Comparison of ENCODE assay signal across 20 cellular contexts in genomic region chr15:85036716-85037115, GRCh38. TPM values are rescaled to one million over a fixed set of nuclear protein-coding genes. Genes with fewer than 3 reads are reported as not detected.
DNase-seq lines count a peak whose midpoint lies in the region; FAIRE-seq and TF ChIP-seq lines count a peak whose summit lies in the region.
"Had no signal": no experiment of that assay in that cellular context is flagged by ENCODE, and none has a peak within 500 bp of the region (broad histone marks: within the 10 kb centered on the region; RNA-seq: fewer than 3 reads in every experiment).

No MANE protein-coding gene starts in this region.

- H3K4me3 Mint-ChIP-seq in activated naive CD8-positive, alpha-beta T cell treated with anti-CD3 and anti-CD28 coated beads for 36 hours, result no peak overlapping the region
- H3K4me3 Mint-ChIP-seq: activated CD4-positive, alpha-beta memory T cell treated with anti-CD3 and anti-CD28 coated beads for 36 hours; activated T-helper 1 cell treated with anti-CD3 and anti-CD28 coated beads, Interleukin-12 subunit alpha, Interleukin-12 subunit beta, Interleukin-2, Interleukin-4 antibody, amounts not matched to agents 30 ng/mL and 10 ng/mL and 1 ng/mL, durations not matched to agents 14 hours and 24 hours and 36 hours; naive thymus-derived CD8-positive, alpha-beta T cell had no signal

- H3K9me3 Mint-ChIP-seq in activated naive CD8-positive, alpha-beta T cell treated with anti-CD3 and anti-CD28 coated beads for 36 hours, result no peaks in the 10 kb centered on the region
- H3K9me3 Mint-ChIP-seq: activated CD4-positive, alpha-beta memory T cell treated with anti-CD3 and anti-CD28 coated beads for 36 hours; activated T-helper 1 cell treated with anti-CD3 and anti-CD28 coated beads, Interleukin-12 subunit alpha, Interleukin-12 subunit beta, Interleukin-2, Interleukin-4 antibody, amounts not matched to agents 30 ng/mL and 10 ng/mL and 1 ng/mL, durations not matched to agents 14 hours and 24 hours and 36 hours; naive thymus-derived CD8-positive, alpha-beta T cell had no signal

- WGBS in mesenchymal stem cell, result 85% methylated on average over 2 of the region's 3 CpGs
- 72 to 83% methylated on average over 3 of the region's 3 CpGs for WGBS in sigmoid colon, 2 donors

- peak overlapping the region; percentile 43 for H3K27ac Mint-ChIP-seq in activated naive CD8-positive, alpha-beta T cell treated with anti-CD3 and anti-CD28 coated beads for 36 hours
- H3K27ac Mint-ChIP-seq: activated CD4-positive, alpha-beta memory T cell treated with anti-CD3 and anti-CD28 coated beads for 36 hours; activated T-helper 1 cell treated with anti-CD3 and anti-CD28 coated beads, Interleukin-12 subunit alpha, Interleukin-12 subunit beta, Interleukin-2, Interleukin-4 antibody, amounts not matched to agents 30 ng/mL and 10 ng/mL and 1 ng/mL, durations not matched to agents 14 hours and 24 hours and 36 hours had no signal

- no peak overlapping the region for H3K23ac ChIP-seq in mesenchymal stem cell (ENCODE audit: low read length in 2 of 2)

- peak; percentile 49 for FAIRE-seq in GM19239 (lab: Jason Lieb, UNC)
- FAIRE-seq in urothelium cell line (lab: Jason Lieb, UNC), result no peak
- FAIRE-seq: astrocyte, TTC549 had no signal

- no peak overlapping the region for H3K4me3 ChIP-seq in BLaER1 treated with 17β-estradiol and CSF1 and Interleukin-3, amounts not matched to agents 10 nM and 100 nM
- H3K4me3 ChIP-seq in mesenchymal stem cell (ENCODE audit: insufficient read depth in 1 of 2, low read depth in 1 of 2, low read length in 2 of 2) (no peak overlapping the region), sigmoid colon (no peak overlapping the region)
- H3K4me3 ChIP-seq: GM23248, SJSA1 had no signal

- no peak for TF ChIP-seq POLR2A in sigmoid colon (IDR thresholded peaks at IDR 0.05)

- no peak overlapping the region for H3K14ac ChIP-seq in mesenchymal stem cell (ENCODE audit: low read length in 2 of 2)

- H3K27me3 ChIP-seq in BLaER1 treated with 17β-estradiol and CSF1 and Interleukin-3, amounts not matched to agents 10 nM and 100 nM, result no peaks in the 10 kb centered on the region
- no peaks in the 10 kb centered on the region for H3K27me3 ChIP-seq in mesenchymal stem cell (ENCODE audit: control insufficient read depth in 1 of 2, insufficient read depth in 1 of 2, low read length in 2 of 2)
- H3K27me3 ChIP-seq in sigmoid colon, result no peaks in the 10 kb centered on the region
- H3K27me3 ChIP-seq: SJSA1 had no signal

- peak overlapping the region; percentile 16 to 63 (median 42); a peak in 21 of 22 replicates for H3K4me2 ChIP-seq in BLaER1 treated with 17β-estradiol and CSF1 and Interleukin-3, amounts not matched to agents 10 nM and 100 nM
- H3K4me2 ChIP-seq in mesenchymal stem cell (ENCODE audit: low read length, poor library complexity, severe bottlenecking), result no peak overlapping the region

- no peak overlapping the region for H3K18ac ChIP-seq in mesenchymal stem cell (ENCODE audit: low read depth in 1 of 2, low read length in 2 of 2)

- H2BK12ac ChIP-seq in mesenchymal stem cell (ENCODE audit: low read length in 2 of 2), result no peak overlapping the region

- H4K20me1 ChIP-seq in BLaER1 treated with 17β-estradiol and CSF1 and Interleukin-3, amounts not matched to agents 10 nM and 100 nM, result peaks cover 0 to 19% (median 0%) of the 10 kb centered on the region in 11 experiments; a peak in 5 of 22 replicates

- H2AK5ac ChIP-seq in mesenchymal stem cell (ENCODE audit: low read length, severe bottlenecking), result no peak overlapping the region

- H3K9me3 ChIP-seq in BLaER1 treated with 17β-estradiol and CSF1 and Interleukin-3, amounts not matched to agents 10 nM and 100 nM (replicated peaks in 1 of 11), result no peaks in the 10 kb centered on the region
- H3K9me3 ChIP-seq in mesenchymal stem cell (ENCODE audit: control insufficient read depth, low read length), result no peaks in the 10 kb centered on the region
- H3K9me3 ChIP-seq in sigmoid colon, result no peaks in the 10 kb centered on the region
- H3K9me3 ChIP-seq: SJSA1 had no signal

- H3K27me3 Mint-ChIP-seq in activated naive CD8-positive, alpha-beta T cell treated with anti-CD3 and anti-CD28 coated beads for 36 hours, result no peaks in the 10 kb centered on the region
- H3K27me3 Mint-ChIP-seq: activated CD4-positive, alpha-beta memory T cell treated with anti-CD3 and anti-CD28 coated beads for 36 hours; naive thymus-derived CD8-positive, alpha-beta T cell had no signal

- DNase-seq in GM19239 (ENCODE audit: insufficient read length, low spot score) (no peak), mesenchymal stem cell (peak; percentile 24), DMS79 (lab: John Stamatoyannopoulos, UW) (no peak), urothelium cell line (ENCODE audit: low spot score) (no peak), sigmoid colon (no peak)
- DNase-seq in activated naive CD8-positive, alpha-beta T cell treated with anti-CD3 and anti-CD28 coated beads for 36 hours, result no peak
- DNase-seq: activated CD4-positive, alpha-beta memory T cell treated with anti-CD3 and anti-CD28 coated beads for 36 hours; dermis blood vessel endothelial cell; GM23248; Kasumi-1; kidney glomerular epithelial cell; naive thymus-derived CD8-positive, alpha-beta T cell; NCI-H446; stimulated activated CD4-positive, alpha-beta T cell treated with anti-CD3 and anti-CD28 coated beads, Interleukin-12 subunit alpha, Interleukin-12 subunit beta, amount 100 ng/mL, for 4 hours; stimulated activated naive CD8-positive, alpha-beta T cell treated with anti-CD3 and anti-CD28 coated beads, Interleukin-15, Interleukin-2, amounts not matched to agents 100 U/mL and 50 U/mL, for 24 hours had no signal

- TF ChIP-seq EP300 in sigmoid colon (IDR thresholded peaks at IDR 0.05), result no peak

- no peak overlapping the region for H2BK15ac ChIP-seq in mesenchymal stem cell (ENCODE audit: low read depth, poor library complexity, severe bottlenecking)

- H3K4me1 ChIP-seq in BLaER1 treated with 17β-estradiol and CSF1 and Interleukin-3, amounts not matched to agents 10 nM and 100 nM, result peaks cover 12 to 40% (median 21%) of the 10 kb centered on the region in 10 experiments
- peaks cover 3% of the 10 kb centered on the region for H3K4me1 ChIP-seq in mesenchymal stem cell (ENCODE audit: control insufficient read depth, insufficient read depth, low read depth, low read length)
- peaks cover 0 to 30% (median 14%) of the 10 kb centered on the region in 4 donors for H3K4me1 ChIP-seq in sigmoid colon
- H3K4me1 ChIP-seq: SJSA1 had no signal

- no peak overlapping the region for H4K8ac ChIP-seq in mesenchymal stem cell (ENCODE audit: low read length)

- H4K91ac ChIP-seq in mesenchymal stem cell (ENCODE audit: low read length), result no peak overlapping the region

- peaks cover 40% of the 10 kb centered on the region for H3K4me1 Mint-ChIP-seq in activated naive CD8-positive, alpha-beta T cell treated with anti-CD3 and anti-CD28 coated beads for 36 hours

- no peaks in the 10 kb centered on the region for H3K36me3 ChIP-seq in BLaER1 treated with 17β-estradiol and CSF1 and Interleukin-3, amounts not matched to agents 10 nM and 100 nM
- no peaks in the 10 kb centered on the region for H3K36me3 ChIP-seq in mesenchymal stem cell (ENCODE audit: control insufficient read depth in 1 of 2, insufficient read depth in 2 of 2, low read depth in 1 of 2, low read length in 2 of 2)
- no peaks in the 10 kb centered on the region for H3K36me3 ChIP-seq in sigmoid colon
- H3K36me3 ChIP-seq: SJSA1 had no signal

- intact Hi-C loops in sigmoid colon (cut with DNase I), result no loop called here

- no peak overlapping the region for H2BK120ac ChIP-seq in mesenchymal stem cell (ENCODE audit: low read depth, low read length)

- H2AFZ ChIP-seq in mesenchymal stem cell (ENCODE audit: low read depth, low read length), result no peak overlapping the region
- H2AFZ ChIP-seq: GM23248 had no signal

- no peak overlapping the region for H3K27ac ChIP-seq in BLaER1 treated with 17β-estradiol and CSF1 and Interleukin-3, amounts not matched to agents 10 nM and 100 nM
- no peak overlapping the region for H3K27ac ChIP-seq in mesenchymal stem cell (ENCODE audit: low read length, poor library complexity, severe bottlenecking)
- no peak overlapping the region for H3K27ac ChIP-seq in sigmoid colon
- H3K27ac ChIP-seq: GM23248, SJSA1 had no signal

- no peak overlapping the region for H3K4ac ChIP-seq in mesenchymal stem cell (ENCODE audit: low read depth in 1 of 2, low read length in 2 of 2)

- peaks cover 21% of the 10 kb centered on the region for H3K79me1 ChIP-seq in mesenchymal stem cell (replicated peaks; ENCODE audit: low read length, poor library complexity, severe bottlenecking)

- no peaks in the 10 kb centered on the region for H3K36me3 Mint-ChIP-seq in activated naive CD8-positive, alpha-beta T cell treated with anti-CD3 and anti-CD28 coated beads for 36 hours
- H3K36me3 Mint-ChIP-seq: activated CD4-positive, alpha-beta memory T cell treated with anti-CD3 and anti-CD28 coated beads for 36 hours; naive thymus-derived CD8-positive, alpha-beta T cell had no signal

- no peak overlapping the region for H2BK5ac ChIP-seq in mesenchymal stem cell (ENCODE audit: low read depth, low read length, poor library complexity, severe bottlenecking)

- H3K9ac ChIP-seq in BLaER1 treated with 17β-estradiol and CSF1 and Interleukin-3, amounts not matched to agents 10 nM and 100 nM, result 0 out of 22 replicates have a peak overlapping the region, but pooled peaks of 1 of the 11 experiments have one; percentile 1
- H3K9ac ChIP-seq in mesenchymal stem cell (ENCODE audit: low read length), result no peak overlapping the region
- H3K9ac ChIP-seq: GM23248 had no signal

- no peak for TF ChIP-seq CTCF in sigmoid colon (IDR thresholded peaks at IDR 0.05)

RNA-seq across cellular contexts. Expression of gene PDE8A, which starts 55.1 kb away (rescaled TPM):
- total RNA-seq in activated naive CD8-positive, alpha-beta T cell treated with anti-CD3 and anti-CD28 coated beads for 36 hours, result 10 to 100 TPM; 17.3 to 18.7 TPM
- 35.2 TPM for polyA plus RNA-seq in mesenchymal stem cell (2013, experiment 1 of 2)
- polyA plus RNA-seq in mesenchymal stem cell (2013, experiment 2 of 2), result 34.9 TPM
- 10 to 100 TPM; 27.8 to 43.2 (median 36.3) TPM for total RNA-seq in sigmoid colon
- polyA plus RNA-seq in sigmoid colon, result 10 to 100 TPM; 39.0 to 45.5 (median 39.8) TPM
